22 cellular contexts compared by ENCODE assay signal in the genomic region with DNA sequence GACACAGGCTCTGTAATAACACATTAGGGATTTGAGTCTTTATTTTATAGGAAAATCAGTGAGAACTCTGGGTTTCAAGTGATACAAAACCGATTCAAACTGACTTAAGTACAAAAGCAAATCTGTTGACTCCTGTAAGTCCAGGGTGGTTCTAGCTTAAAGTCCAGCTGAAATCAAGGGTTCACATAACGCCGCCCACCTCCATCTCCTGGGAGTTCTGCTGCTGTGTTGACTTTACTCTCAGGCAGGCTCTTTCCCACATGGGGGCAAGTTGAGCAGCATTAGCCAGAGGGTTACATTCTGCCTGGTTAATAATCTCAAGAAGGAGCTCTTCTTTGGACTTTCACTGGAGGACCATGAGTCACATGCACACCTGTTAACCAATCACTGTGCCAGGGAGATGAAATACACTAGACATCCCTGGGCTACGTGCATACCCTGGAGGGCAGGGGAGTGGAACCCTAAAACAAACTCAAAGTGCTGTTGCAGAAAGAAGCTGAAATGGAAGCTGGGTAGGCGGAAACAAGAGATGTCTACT. TPM values are rescaled to one million over a fixed set of nuclear protein-coding genes. Genes with fewer than 3 reads are reported as not detected.
A peak's percentile ranks its signal among the peaks of the same experiment; 100 is the strongest.
DNase-seq lines count a peak whose midpoint lies in the region; ATAC-seq, FAIRE-seq and TF ChIP-seq lines count a peak whose summit lies in the region.
"Had no signal": no experiment of that assay in that cellular context is flagged by ENCODE, and none has a peak within 500 bp of the region (broad histone marks: within the 10 kb centered on the region; RNA-seq: fewer than 3 reads in every experiment).

No MANE protein-coding gene starts in this region.

- H3K4ac ChIP-seq in mesendoderm (ENCODE audit: low read depth, low read length), result no peak overlapping the region

- H3K9ac ChIP-seq in HepG2 (ENCODE audit: insufficient read depth, low read depth, low read length), result peak overlapping the region; percentile 38; the same call in 1 of the 2 replicates
- H3K9ac ChIP-seq in K562 (ENCODE audit: insufficient read depth in 1 of 2, low read depth in 2 of 2, low read length in 2 of 2), result no peak overlapping the region; a peak in 1 of 4 replicates
- no peak overlapping the region for H3K9ac ChIP-seq in mesendoderm (ENCODE audit: low read length)
- H3K9ac ChIP-seq in mammary epithelial cell (ENCODE audit: insufficient read depth, low read length), result no peak overlapping the region
- H3K9ac ChIP-seq: BLaER1 had no signal

- H3K4me3 ChIP-seq in HepG2 (replicated peaks in 1 of 3; ENCODE audit: insufficient read depth in 1 of 3, low read depth in 2 of 3, low read length in 3 of 3), result peak overlapping the region in 2 of 3 experiments; percentile 17 to 34; a peak in 2 of 6 replicates
- H3K4me3 ChIP-seq in right lobe of liver, result no peak overlapping the region
- H3K4me3 ChIP-seq in K562, result no peak overlapping the region
- no peak overlapping the region for H3K4me3 ChIP-seq in mesendoderm (ENCODE audit: low read length)
- no peak overlapping the region for H3K4me3 ChIP-seq in mammary epithelial cell (replicated peaks in 1 of 3; ENCODE audit: insufficient read depth in 1 of 3, low read depth in 2 of 3, low read length in 3 of 3)
- H3K4me3 ChIP-seq: BLaER1 had no signal

- H3K79me2 ChIP-seq in HepG2 (ENCODE audit: insufficient read depth, low read length) (no peaks in the 10 kb centered on the region), K562 (ENCODE audit: control insufficient read depth, insufficient read depth, low read length) (no peaks in the 10 kb centered on the region), mesendoderm (ENCODE audit: control insufficient read depth, insufficient read depth, low read length) (no peaks in the 10 kb centered on the region), mammary epithelial cell (ENCODE audit: insufficient read depth, low read length) (no peaks in the 10 kb centered on the region)

- no peaks in the 10 kb centered on the region for H3K36me3 Mint-ChIP-seq in activated T-cell treated with anti-CD3 and anti-CD28 coated beads, Interleukin-2, amount 50 U/mL, for 72 hours (ENCODE audit: insufficient read depth in 2 of 2)
- H3K36me3 Mint-ChIP-seq: CD8-positive, alpha-beta T cell had no signal

- 14% methylated on average over 3 of the region's 5 CpGs for WGBS in HepG2 (ENCODE audit: low lambda C conversion rate)
- 75% methylated on average over 5 of the region's 5 CpGs for WGBS in right lobe of liver (ENCODE audit: insufficient coverage, low coverage, low lambda C conversion rate, missing lambda C conversion rate)
- 42% methylated on average over 5 of the region's 5 CpGs for WGBS in K562 (ENCODE audit: insufficient coverage, low coverage, missing lambda C conversion rate)
- WGBS in mesendoderm (ENCODE audit: extremely low coverage, insufficient coverage, low lambda C conversion rate), result no CpG with 5 or more reads among the region's 5 CpGs
- 91% methylated on average over 5 of the region's 5 CpGs for WGBS in mammary epithelial cell (ENCODE audit: low coverage, missing lambda C conversion rate)

- H3K36me3 ChIP-seq in HepG2 (replicated peaks in 1 of 2; ENCODE audit: control insufficient read depth in 1 of 2, insufficient read depth in 2 of 2, low read length in 2 of 2), result no peaks in the 10 kb centered on the region
- no peaks in the 10 kb centered on the region for H3K36me3 ChIP-seq in right lobe of liver
- no peaks in the 10 kb centered on the region for H3K36me3 ChIP-seq in K562 (ENCODE audit: control insufficient read depth, insufficient read depth, low read length)
- H3K36me3 ChIP-seq in mesendoderm (ENCODE audit: control insufficient read depth, insufficient read depth, low read length), result no peaks in the 10 kb centered on the region
- no peaks in the 10 kb centered on the region for H3K36me3 ChIP-seq in mammary epithelial cell (ENCODE audit: insufficient read depth, low read length)
- H3K36me3 ChIP-seq: BLaER1 had no signal

- H3K9me3 ChIP-seq in HepG2 (ENCODE audit: low read length) (no peaks in the 10 kb centered on the region), right lobe of liver (no peaks in the 10 kb centered on the region), K562 (replicated peaks; ENCODE audit: control insufficient read depth, insufficient read depth, low read depth, low read length) (no peaks in the 10 kb centered on the region), mammary epithelial cell (replicated peaks; ENCODE audit: insufficient read depth, low read length) (no peaks in the 10 kb centered on the region)
- H3K9me3 ChIP-seq: BLaER1 had no signal

- TF ChIP-seq RAD21 in HepG2 (CRISPR knock-in tag; IDR thresholded peaks at IDR 0.05) (no peak), K562 (CRISPR knock-in tag; conservative IDR thresholded peaks at IDR 0.05 in 1 of 2, IDR thresholded peaks at IDR 0.05 in 1 of 2) (no peak)

- POLR2A ChIA-PET in HepG2 (lab: Yijun Ruan, JAX), result interaction anchor here (0.6 to 1.5 kb wide), 9 partner anchors 8 to 149 kb away, joined by 3 to 29 read pairs (median 5); a partner anchor contains a TSS
- POLR2A ChIA-PET in K562 (lab: Yijun Ruan, JAX), result interaction anchor here (0.6 to 1.3 kb wide), 5 partner anchors 9 to 19 kb away, joined by 3 to 4 read pairs (median 3); no protein-coding TSS in a partner anchor

- no peak overlapping the region for H2BK5ac ChIP-seq in mesendoderm (ENCODE audit: low read length)

- no peak overlapping the region for H2BK15ac ChIP-seq in mesendoderm (replicated peaks; ENCODE audit: low read depth)

- H3K27ac ChIP-seq in HepG2 (ENCODE audit: extremely low read length, insufficient read depth, low read length) (peak overlapping the region; percentile 89), right lobe of liver (no peak overlapping the region), K562 (ENCODE audit: extremely low read depth, low read depth, low read length) (no peak overlapping the region), mesendoderm (ENCODE audit: low read depth, low read length) (no peak overlapping the region), mammary epithelial cell (ENCODE audit: insufficient read depth, low read depth, low read length) (no peak overlapping the region)
- H3K27ac ChIP-seq: BLaER1 had no signal

- TF ChIP-seq EP300 in HepG2 (IDR thresholded peaks at IDR 0.05; ENCODE audit: low read depth in 2 of 2, low read length in 2 of 2), result peak in 1 of 2 experiments; percentile 57; a peak in 2 of 4 replicates
- peak; percentile 45; the same call in 1 of the 2 replicates for TF ChIP-seq EP300 in HepG2 (CRISPR knock-in tag; IDR thresholded peaks at IDR 0.05; ENCODE audit: borderline replicate concordance)
- TF ChIP-seq EP300 in K562 (IDR thresholded peaks at IDR 0.05; ENCODE audit: low read length), result no peak

- H3K23ac ChIP-seq in mesendoderm (ENCODE audit: low read length), result no peak overlapping the region

- H3K4me1 Mint-ChIP-seq in activated T-cell treated with anti-CD3 and anti-CD28 coated beads, Interleukin-2, amount 50 U/mL, for 72 hours (ENCODE audit: low read depth), result no peaks in the 10 kb centered on the region
- H3K4me1 Mint-ChIP-seq: IgD-negative memory B cell had no signal

- peak; percentile 48 for TF ChIP-seq CTCF in HepG2 (CRISPR knock-in tag; IDR thresholded peaks at IDR 0.05)
- no peak for TF ChIP-seq CTCF in right lobe of liver (IDR thresholded peaks at IDR 0.05)
- no peak for TF ChIP-seq CTCF in K562 (IDR thresholded peaks at IDR 0.05 in 2 of 3, conservative IDR thresholded peaks at IDR 0.05 in 1 of 3; ENCODE audit: insufficient read depth in 2 of 3, low read depth in 1 of 3, low read length in 3 of 3)
- no peak for TF ChIP-seq CTCF in mammary epithelial cell (conservative IDR thresholded peaks at IDR 0.05 in 1 of 2, IDR thresholded peaks at IDR 0.05 in 1 of 2; ENCODE audit: extremely low read depth in 1 of 2, insufficient read depth in 1 of 2, low read depth in 1 of 2, low read length in 2 of 2)

- no peak overlapping the region for H4K8ac ChIP-seq in mesendoderm (ENCODE audit: low read depth, low read length)

- H3K4me3 Mint-ChIP-seq in activated T-cell treated with anti-CD3 and anti-CD28 coated beads, Interleukin-2, amount 50 U/mL, for 72 hours, result no peak overlapping the region
- H3K4me3 Mint-ChIP-seq: CD8-positive, alpha-beta T cell; IgD-negative memory B cell had no signal

- intact Hi-C loops in HepG2 (cut with micrococcal nuclease; ENCODE audit: unreplicated experiment), result no loop called here
- intact Hi-C loops in right lobe of liver (cut with DNase I), result no loop called here
- intact Hi-C loops in K562 (cut with micrococcal nuclease), result no loop called here
- intact Hi-C loops in mammary epithelial cell (cut with micrococcal nuclease), result no loop called here
- intact Hi-C loops in cardiac septum (cut with DNase I), result no loop called here

- in situ Hi-C loops in HepG2 (cut with HindIII; ENCODE audit: extremely low pct_ligation_motif_present, low pct_unique_long_range_greater_than_20kb), result no loop called here
- in situ Hi-C loops in K562 (cut with MboI), result no loop called here
- in situ Hi-C loops in mammary epithelial cell (cut with MboI; ENCODE audit: low sequenced_read_pairs in 2 of 2), result no loop called here

- H4K20me1 ChIP-seq in HepG2 (ENCODE audit: insufficient read depth, low read length), result no peaks in the 10 kb centered on the region
- H4K20me1 ChIP-seq in K562 (replicated peaks; ENCODE audit: control insufficient read depth, insufficient read depth, low read length), result no peaks in the 10 kb centered on the region
- H4K20me1 ChIP-seq in mammary epithelial cell (ENCODE audit: insufficient read depth, low read length), result no peaks in the 10 kb centered on the region
- H4K20me1 ChIP-seq: BLaER1 had no signal

- H3K79me1 ChIP-seq in mesendoderm (ENCODE audit: low read length), result no peaks in the 10 kb centered on the region

- TF ChIP-seq POLR2A in HepG2 (IDR thresholded peaks at IDR 0.05; ENCODE audit: insufficient read depth in 1 of 2, low read depth in 2 of 2, low read length in 2 of 2) (peak in 1 of 2 experiments; percentile 66; a peak in 2 of 4 replicates), right lobe of liver (IDR thresholded peaks at IDR 0.05) (no peak), K562 (conservative IDR thresholded peaks at IDR 0.05) (no peak)

- H3K9me1 ChIP-seq in K562 (ENCODE audit: control insufficient read depth, insufficient read depth, low read length), result no peaks in the 10 kb centered on the region

- H3K56ac ChIP-seq in mesendoderm (ENCODE audit: low read length), result no peak overlapping the region

- H2AK5ac ChIP-seq in mesendoderm (ENCODE audit: low read length), result no peak overlapping the region

- no peak overlapping the region for H4K5ac ChIP-seq in mesendoderm (ENCODE audit: low read length)

- CTCF ChIA-PET in HepG2 (lab: Yijun Ruan, JAX; ENCODE audit: low intra/inter-chr PET ratio, low total read pairs) (no interaction called here), K562 (lab: Yijun Ruan, JAX; ENCODE audit: low intra/inter-chr PET ratio) (no interaction called here), mammary epithelial cell (lab: Charles Lee; ENCODE audit: low non-redundant PET) (no interaction called here)

- H3K27ac Mint-ChIP-seq in activated T-cell treated with anti-CD3 and anti-CD28 coated beads, Interleukin-2, amount 50 U/mL, for 72 hours, result no peak overlapping the region
- H3K27ac Mint-ChIP-seq: CD8-positive, alpha-beta T cell; IgD-negative memory B cell had no signal

- H3K4me2 ChIP-seq in HepG2 (ENCODE audit: low read depth, low read length) (peak overlapping the region; percentile 58), K562 (ENCODE audit: insufficient read depth, low read length) (no peak overlapping the region), mesendoderm (ENCODE audit: low read length) (no peak overlapping the region), mammary epithelial cell (ENCODE audit: insufficient read depth, low read depth, low read length) (no peak overlapping the region)
- H3K4me2 ChIP-seq: BLaER1 had no signal

- no TSS peak for BruUV-seq in HepG2 (replicated peaks; lab: Mats Ljungman, UMichigan)
- BruUV-seq in K562 (replicated peaks; lab: Mats Ljungman, UMichigan), result no TSS peak
- BruUV-seq in mammary epithelial cell (replicated peaks; lab: Mats Ljungman, UMichigan), result no TSS peak

- no peak overlapping the region for H3K18ac ChIP-seq in mesendoderm (ENCODE audit: low read length)

- DNase-seq in HepG2 (ENCODE audit: low spot score), result peak; percentile 95
- DNase-seq in right lobe of liver, result no peak
- no peak for DNase-seq in K562 (ENCODE audit: extremely low read depth in 1 of 4, low spot score in 3 of 4)
- peak; percentile 3 for DNase-seq in mesendoderm
- no peak for DNase-seq in mammary epithelial cell
- DNase-seq in activated T-cell treated with anti-CD3 and anti-CD28 coated beads, Interleukin-2, amount 50 U/mL, for 72 hours, result no peak
- DNase-seq in cardiac septum (ENCODE audit: low spot score), result no peak
- DNase-seq: 8988T; CD8-positive, alpha-beta T cell; GF-D8; GOT3; MV-4-11; NCI-H1436; NCI-H2029; NCI-H774 had no signal

- FAIRE-seq in HepG2 (lab: Jason Lieb, UNC) (peak; percentile 97), K562 (lab: Jason Lieb, UNC) (no peak)
- FAIRE-seq: GM12891, GM18507 had no signal

- peaks cover 37% of the 10 kb centered on the region for H3K4me1 ChIP-seq in HepG2 (ENCODE audit: insufficient read depth, low read length)
- no peaks in the 10 kb centered on the region for H3K4me1 ChIP-seq in right lobe of liver
- no peaks in the 10 kb centered on the region for H3K4me1 ChIP-seq in K562 (replicated peaks in 1 of 2; ENCODE audit: control insufficient read depth in 2 of 2, insufficient read depth in 2 of 2, low read length in 2 of 2)
- no peaks in the 10 kb centered on the region for H3K4me1 ChIP-seq in mesendoderm (ENCODE audit: control insufficient read depth, low read depth, low read length)
- H3K4me1 ChIP-seq in mammary epithelial cell (ENCODE audit: insufficient read depth, low read length), result no peaks in the 10 kb centered on the region

- H3K9me3 Mint-ChIP-seq in activated T-cell treated with anti-CD3 and anti-CD28 coated beads, Interleukin-2, amount 50 U/mL, for 72 hours, result no peaks in the 10 kb centered on the region
- H3K9me3 Mint-ChIP-seq: CD8-positive, alpha-beta T cell; IgD-negative memory B cell had no signal

- peaks cover 7% of the 10 kb centered on the region for H3K27me3 Mint-ChIP-seq in activated T-cell treated with anti-CD3 and anti-CD28 coated beads, Interleukin-2, amount 50 U/mL, for 72 hours (ENCODE audit: low read depth)
- H3K27me3 Mint-ChIP-seq: IgD-negative memory B cell had no signal

- peak; percentile 99 for ATAC-seq in HepG2
- ATAC-seq in right lobe of liver, result no peak
- ATAC-seq in K562, result no peak
- ATAC-seq in GM21723 (IDR thresholded peaks at IDR 0.05; ENCODE audit: unreplicated experiment), result no peak
- no peak for ATAC-seq in activated T-cell treated with anti-CD3 and anti-CD28 coated beads, Interleukin-2, amount 50 U/mL, for 72 hours (replicated peaks in 1 of 2)
- ATAC-seq: CD8-positive, alpha-beta T cell had no signal

- no peak overlapping the region for H2BK120ac ChIP-seq in mesendoderm (ENCODE audit: low read depth, low read length)

- H2AFZ ChIP-seq in HepG2 (ENCODE audit: low read length) (peak overlapping the region; percentile 18), K562 (ENCODE audit: low read depth, low read length) (peak overlapping the region; percentile 54; the same call in 1 of the 2 replicates), mammary epithelial cell (ENCODE audit: low read depth, low read length) (no peak overlapping the region)

- dilution Hi-C loops in mammary epithelial cell (cut with HindIII; ENCODE audit: low sequenced_read_pairs), result no loop called here

- no peaks in the 10 kb centered on the region for H3K27me3 ChIP-seq in HepG2 (ENCODE audit: control insufficient read depth in 1 of 2, insufficient read depth in 2 of 2, low read length in 2 of 2)
- no peaks in the 10 kb centered on the region for H3K27me3 ChIP-seq in right lobe of liver
- H3K27me3 ChIP-seq in K562 (ENCODE audit: control insufficient read depth in 2 of 2, insufficient read depth in 2 of 2, low read length in 2 of 2), result no peaks in the 10 kb centered on the region
- H3K27me3 ChIP-seq in mesendoderm (ENCODE audit: insufficient read depth, low read length, poor library complexity), result no peaks in the 10 kb centered on the region
- no peaks in the 10 kb centered on the region for H3K27me3 ChIP-seq in mammary epithelial cell (ENCODE audit: insufficient read depth, low read length)
- H3K27me3 ChIP-seq: BLaER1 had no signal

RNA-seq across cellular contexts. Expression of a gene that starts 9.7 kb away (rescaled TPM):
- total RNA-seq in HepG2 (2016; rRNA removed; fragmentation: Illumina TruSeq; extraction: Trizol) (94.7 and 102 TPM in 2 replicates), right lobe of liver (10 to 100 TPM; 31.0 to 41.1 (median 34.2) TPM), K562 (2014; rRNA removed) (34.7 and 38.8 TPM in 2 replicates), K562 (2014; rRNA removed; fragmentation: Illumina TruSeq; extraction: Trizol) (80.0 and 80.5 TPM in 2 replicates), K562 (2015; rRNA removed; fragmentation: Illumina TruSeq; extraction: Trizol) (69.1 and 77.9 TPM in 2 replicates), K562 (2021) (94.5 and 96.7 TPM in 2 replicates), mammary epithelial cell (10 to 100 TPM; 48.3 to 97.7 TPM), cardiac septum (77.5 TPM)
- total RNA-seq in HepG2 (2016; cell fraction: cytosol; rRNA removed; fragmentation: Illumina TruSeq; extraction: Trizol; ENCODE audit: low read depth), result 237 and 254 TPM in 2 replicates
- total RNA-seq in HepG2 (2016; cell fraction: insoluble cytoplasmic fraction; rRNA removed; fragmentation: Illumina TruSeq; extraction: Trizol), result 97.5 and 99.9 TPM in 2 replicates
- total RNA-seq in HepG2 (2016; cell fraction: membrane; rRNA removed; fragmentation: Illumina TruSeq; extraction: Trizol), result 254 and 267 TPM in 2 replicates
- 38.0 and 46.0 TPM in 2 replicates for total RNA-seq in HepG2 (2016; cell fraction: nucleus; rRNA removed; fragmentation: Illumina TruSeq; extraction: Trizol)
- polyA plus RNA-seq in HepG2 (2011; rRNA removed) (51.6 and 66.4 TPM in 2 replicates), K562 (2011; rRNA removed) (74.7 and 111 TPM in 2 replicates), K562 (2014; fragmentation: Illumina TruSeq; extraction: Trizol) (65.0 and 68.9 TPM in 2 replicates), K562 (2014; fragmentation: Nextera tagmentation; extraction: Ambion mirVana) (100 to 1,000 TPM; 112 to 133 TPM), K562 (2014; rRNA removed) (74.5 and 81.9 TPM in 2 replicates), mammary epithelial cell (106 TPM)
- polyA plus RNA-seq in HepG2 (2011; cell fraction: cytosol; rRNA removed), result 79.3 and 107 TPM in 2 replicates
- 10.7 and 18.5 TPM in 2 replicates for polyA plus RNA-seq in HepG2 (2011; cell fraction: nucleus; rRNA removed)
- 84.0 and 95.6 TPM in 2 replicates for polyA plus RNA-seq in HepG2 (2012)
- polyA plus RNA-seq in HepG2 (2016; cell fraction: cytosol; fragmentation: Illumina TruSeq; extraction: Trizol; ENCODE audit: low read depth), result 355 and 363 TPM in 2 replicates
- polyA plus RNA-seq in HepG2 (2016; cell fraction: insoluble cytoplasmic fraction; fragmentation: Illumina TruSeq; extraction: Trizol; ENCODE audit: low read depth), result 109 and 111 TPM in 2 replicates
- 266 and 280 TPM in 2 replicates for polyA plus RNA-seq in HepG2 (2016; cell fraction: membrane; fragmentation: Illumina TruSeq; extraction: Trizol; ENCODE audit: low read depth)
- polyA plus RNA-seq in HepG2 (2016; cell fraction: nucleus; fragmentation: Illumina TruSeq; extraction: Trizol; ENCODE audit: insufficient read depth, low read depth), result 65.3 and 74.1 TPM in 2 replicates
- 16.0 and 16.9 TPM in 2 replicates for polyA minus RNA-seq in HepG2 (2011; rRNA and poly(A)+ RNA removed; ENCODE audit: low replicate concordance)
- polyA minus RNA-seq in HepG2 (2011; cell fraction: cytosol; rRNA and poly(A)+ RNA removed), result 12.8 and 20.9 TPM in 2 replicates
- polyA minus RNA-seq in HepG2 (2011; cell fraction: nucleus; rRNA and poly(A)+ RNA removed), result 13.5 and 25.4 TPM in 2 replicates
- 14.2 and 22.7 TPM in 2 replicates for total RNA-seq in K562 (2011; cell fraction: chromatin; rRNA removed; ENCODE audit: low replicate concordance)
- 17.0 TPM in 2 replicates for total RNA-seq in K562 (2011; cell fraction: nucleolus; rRNA removed)
- total RNA-seq in K562 (2011; cell fraction: nucleoplasm; rRNA removed), result 28.5 and 47.3 TPM in 2 replicates
- 51.2 and 88.5 TPM in 2 replicates for polyA plus RNA-seq in K562 (2011; cell fraction: cytosol; rRNA removed)
- 23.4 and 45.3 TPM in 2 replicates for polyA plus RNA-seq in K562 (2011; cell fraction: nucleus; rRNA removed)
- polyA plus RNA-seq in K562 (2012), result 77.6 and 88.6 TPM in 2 replicates
- 23.4 and 27.3 TPM in 2 replicates for polyA minus RNA-seq in K562 (2011; rRNA and poly(A)+ RNA removed)
- 15.2 and 27.5 TPM in 2 replicates for polyA minus RNA-seq in K562 (2011; cell fraction: cytosol; rRNA and poly(A)+ RNA removed)
- polyA minus RNA-seq in K562 (2011; cell fraction: nucleus; rRNA and poly(A)+ RNA removed), result 10.0 and 19.7 TPM in 2 replicates
- polyA plus RNA-seq in mesendoderm (2013, experiment 1 of 2), result 135 TPM
- 134 TPM for polyA plus RNA-seq in mesendoderm (2013, experiment 2 of 2)
- 7.5 TPM for polyA minus RNA-seq in mammary epithelial cell
- total RNA-seq in activated T-cell treated with anti-CD3 and anti-CD28 coated beads, Interleukin-2, amount 50 U/mL, for 72 hours, result 10 to 100 TPM; 67.2 to 77.6 TPM

RNA-seq across cellular contexts. Expression of a gene that starts 34.8 kb away (rescaled TPM):
- total RNA-seq in HepG2 (2016; rRNA removed; fragmentation: Illumina TruSeq; extraction: Trizol) (not detected in 2 replicates), right lobe of liver (under 1 TPM in 1 of 6 experiments, not detected in 5; 0.06 TPM), K562 (2014; rRNA removed) (not detected in 2 replicates), K562 (2014; rRNA removed; fragmentation: Illumina TruSeq; extraction: Trizol) (0.04 TPM in 1 of 2 replicates, not detected in the other), K562 (2015; rRNA removed; fragmentation: Illumina TruSeq; extraction: Trizol) (0.08 TPM in 1 of 2 replicates, not detected in the other), K562 (2021) (0.04 TPM in 1 of 2 replicates, not detected in the other), mammary epithelial cell (under 1 TPM in 1 of 2 donors, not detected in 1; under 0.01 TPM), cardiac septum (0.08 TPM)
- not detected in 2 replicates for total RNA-seq in HepG2 (2016; cell fraction: cytosol; rRNA removed; fragmentation: Illumina TruSeq; extraction: Trizol; ENCODE audit: low read depth)
- total RNA-seq in HepG2 (2016; cell fraction: insoluble cytoplasmic fraction; rRNA removed; fragmentation: Illumina TruSeq; extraction: Trizol), result not detected in 2 replicates
- not detected in 2 replicates for total RNA-seq in HepG2 (2016; cell fraction: membrane; rRNA removed; fragmentation: Illumina TruSeq; extraction: Trizol)
- not detected in 2 replicates for total RNA-seq in HepG2 (2016; cell fraction: nucleus; rRNA removed; fragmentation: Illumina TruSeq; extraction: Trizol)
- polyA plus RNA-seq in HepG2 (2011; rRNA removed) (not detected in 2 replicates), K562 (2011; rRNA removed) (not detected in 2 replicates), K562 (2014; fragmentation: Illumina TruSeq; extraction: Trizol) (0.07 TPM in 1 of 2 replicates, not detected in the other), K562 (2014; fragmentation: Nextera tagmentation; extraction: Ambion mirVana) (under 1 TPM; 0.01 TPM), K562 (2014; rRNA removed) (0.04 and 0.08 TPM in 2 replicates), mammary epithelial cell (not detected)
- polyA plus RNA-seq in HepG2 (2011; cell fraction: cytosol; rRNA removed), result not detected in 2 replicates
- not detected in 2 replicates for polyA plus RNA-seq in HepG2 (2011; cell fraction: nucleus; rRNA removed)
- polyA plus RNA-seq in HepG2 (2012), result not detected in 2 replicates
- polyA plus RNA-seq in HepG2 (2016; cell fraction: cytosol; fragmentation: Illumina TruSeq; extraction: Trizol; ENCODE audit: low read depth), result not detected in 2 replicates
- not detected in 2 replicates for polyA plus RNA-seq in HepG2 (2016; cell fraction: insoluble cytoplasmic fraction; fragmentation: Illumina TruSeq; extraction: Trizol; ENCODE audit: low read depth)
- polyA plus RNA-seq in HepG2 (2016; cell fraction: membrane; fragmentation: Illumina TruSeq; extraction: Trizol; ENCODE audit: low read depth), result not detected in 2 replicates
- polyA plus RNA-seq in HepG2 (2016; cell fraction: nucleus; fragmentation: Illumina TruSeq; extraction: Trizol; ENCODE audit: insufficient read depth, low read depth), result not detected in 2 replicates
- polyA minus RNA-seq in HepG2 (2011; rRNA and poly(A)+ RNA removed; ENCODE audit: low replicate concordance), result 0.05 TPM in 1 of 2 replicates, not detected in the other
- polyA minus RNA-seq in HepG2 (2011; cell fraction: cytosol; rRNA and poly(A)+ RNA removed), result not detected in 2 replicates
- not detected in 2 replicates for polyA minus RNA-seq in HepG2 (2011; cell fraction: nucleus; rRNA and poly(A)+ RNA removed)
- not detected in 2 replicates for total RNA-seq in K562 (2011; cell fraction: chromatin; rRNA removed; ENCODE audit: low replicate concordance)
- 0.17 TPM in 1 of 2 replicates, not detected in the other for total RNA-seq in K562 (2011; cell fraction: nucleolus; rRNA removed)
- not detected in 2 replicates for total RNA-seq in K562 (2011; cell fraction: nucleoplasm; rRNA removed)
- polyA plus RNA-seq in K562 (2011; cell fraction: cytosol; rRNA removed), result not detected in 2 replicates
- 0.07 TPM in 1 of 2 replicates, not detected in the other for polyA plus RNA-seq in K562 (2011; cell fraction: nucleus; rRNA removed)
- polyA plus RNA-seq in K562 (2012), result 0.04 TPM in 1 of 2 replicates, not detected in the other
- 0.06 TPM in 1 of 2 replicates, not detected in the other for polyA minus RNA-seq in K562 (2011; rRNA and poly(A)+ RNA removed)
- polyA minus RNA-seq in K562 (2011; cell fraction: cytosol; rRNA and poly(A)+ RNA removed), result not detected in 2 replicates
- not detected in 2 replicates for polyA minus RNA-seq in K562 (2011; cell fraction: nucleus; rRNA and poly(A)+ RNA removed)
- not detected for polyA plus RNA-seq in mesendoderm (2013, experiment 1 of 2)
- polyA plus RNA-seq in mesendoderm (2013, experiment 2 of 2), result 0.01 TPM
- not detected for polyA minus RNA-seq in mammary epithelial cell
- total RNA-seq in activated T-cell treated with anti-CD3 and anti-CD28 coated beads, Interleukin-2, amount 50 U/mL, for 72 hours, result not detected
- total RNA-seq: NCI-H460, SK-MEL-5 had no signal
- polyA plus RNA-seq: IgD-negative memory B cell had no signal

Comparison
In these comparisons a context has a peak if more than half of its experiments do, and no peak if none do; other contexts are left out.
1. DNase-seq: peak in HepG2 (single experiment) and mesendoderm (single experiment); none in right lobe of liver (0 of 3), K562 (0 of 4), mammary epithelial cell (single experiment), activated T-cell treated with anti-CD3 and anti-CD28 coated beads, Interleukin-2, amount 50 U/mL, for 72 hours (0 of 2) and cardiac septum (single experiment).
2. H3K4me3 ChIP-seq: peak in HepG2 (2 of 3); none in right lobe of liver (0 of 3), K562 (single experiment), mesendoderm (single experiment) and mammary epithelial cell (0 of 3).